9 cellular contexts compared by ENCODE assay signal in the genomic region with DNA sequence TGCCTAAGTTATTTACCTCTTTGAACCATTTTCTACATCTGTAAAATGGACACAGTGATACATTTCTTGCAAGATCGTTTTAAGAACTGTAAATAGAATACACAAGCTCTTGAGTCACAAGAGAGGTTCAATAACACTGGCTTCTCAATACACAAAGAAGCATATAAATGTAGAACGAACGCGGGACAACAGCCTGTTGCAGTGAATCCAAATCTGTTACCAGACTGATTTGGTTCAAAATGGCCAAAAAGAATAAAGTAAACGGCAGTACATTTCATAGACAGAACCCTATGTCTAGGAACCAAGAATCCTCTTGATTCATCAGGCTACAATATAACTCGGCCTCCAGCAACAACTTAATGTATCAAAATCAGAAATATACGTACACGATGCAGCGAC. TPM values are rescaled to one million over a fixed set of nuclear protein-coding genes. Genes with fewer than 3 reads are reported as not detected.
DNase-seq lines count a peak whose midpoint lies in the region; ATAC-seq, FAIRE-seq and TF ChIP-seq lines count a peak whose summit lies in the region.
"Had no signal": no experiment of that assay in that cellular context is flagged by ENCODE, and none has a peak within 500 bp of the region (broad histone marks: within the 10 kb centered on the region; RNA-seq: fewer than 3 reads in every experiment).

No MANE protein-coding gene starts in this region.

- ATAC-seq in GM21360 (IDR thresholded peaks at IDR 0.05; ENCODE audit: unreplicated experiment) (peak; percentile 22), RWPE2 (ENCODE audit: low read depth) (no peak; the same call in 1 of the 3 replicates)

- peaks cover 14% of the 10 kb centered on the region for H3K4me1 ChIP-seq in A673 (ENCODE audit: insufficient read depth, low read length, poor library complexity, severe bottlenecking)
- H3K4me1 ChIP-seq in RWPE2 (ENCODE audit: insufficient read depth, poor library complexity, severe bottlenecking) = peaks cover 6% of the 10 kb centered on the region
- H3K4me1 ChIP-seq in skeletal muscle tissue (ENCODE audit: control insufficient read depth in 3 of 3, insufficient read depth in 3 of 3, low read length in 3 of 3) = peaks cover 15 to 24% (median 19%) of the 10 kb centered on the region in 3 donors

- H3K9ac ChIP-seq in skeletal muscle tissue (ENCODE audit: low read depth in 1 of 3, low read length in 3 of 3) = peak overlapping the region; percentile 77 to 97 (median 89)

- H3K9me3 ChIP-seq in A673 (ENCODE audit: low read depth, low read length, poor library complexity, severe bottlenecking) (no peaks in the 10 kb centered on the region), RWPE2 (ENCODE audit: severe bottlenecking) (peaks cover 2% of the 10 kb centered on the region), skeletal muscle tissue (ENCODE audit: control insufficient read depth in 3 of 3, low read length in 3 of 3) (no peaks in the 10 kb centered on the region)

- H3K27ac ChIP-seq in A673 (ENCODE audit: low read depth, low read length, poor library complexity, severe bottlenecking) (peak overlapping the region; percentile 90), RWPE2 (ENCODE audit: poor library complexity, severe bottlenecking) (peak overlapping the region; percentile 50), skeletal muscle tissue (ENCODE audit: low read depth, low read length) (peak overlapping the region; percentile 81)

- DNase-seq in A673 (ENCODE audit: low spot score) = no peak
- DNase-seq in RWPE2 (ENCODE audit: low spot score) = no peak
- DNase-seq in foreskin fibroblast = no peak
- no peak for DNase-seq in RCC 7860 (ENCODE audit: low spot score)
- no peak for DNase-seq in NAMALWA (ENCODE audit: low spot score)
- DNase-seq in HT-29 (ENCODE audit: low spot score) = no peak

- POLR2A ChIA-PET in A673 (lab: Charles Lee; ENCODE audit: low non-redundant PET) = no interaction called here

- TF ChIP-seq CTCF in A673 (conservative IDR thresholded peaks at IDR 0.05; ENCODE audit: low read depth, low read length) = no peak
- no peak for TF ChIP-seq CTCF in RWPE2 (IDR thresholded peaks at IDR 0.05; ENCODE audit: poor library complexity, severe bottlenecking)
- no peak for TF ChIP-seq CTCF in foreskin fibroblast (IDR thresholded peaks at IDR 0.05; ENCODE audit: low read depth, low read length)

- intact Hi-C loops in A673 (cut with micrococcal nuclease; ENCODE audit: unreplicated experiment) = no loop called here

- FAIRE-seq in RCC 7860 (lab: Jason Lieb, UNC) = no peak
- FAIRE-seq: islet of Langerhans had no signal

- peak overlapping the region; percentile 88 for H3K4me3 ChIP-seq in A673 (ENCODE audit: low read depth, low read length, poor library complexity, severe bottlenecking)
- peak overlapping the region; percentile 87 for H3K4me3 ChIP-seq in RWPE2 (ENCODE audit: severe bottlenecking)
- H3K4me3 ChIP-seq in foreskin fibroblast (ENCODE audit: low read depth in 1 of 2, low read length in 2 of 2) = peak overlapping the region; percentile 69 to 87
- H3K4me3 ChIP-seq in skeletal muscle tissue (ENCODE audit: low read length in 3 of 3) = peak overlapping the region; percentile 78 to 100 (median 95)

- CTCF ChIA-PET in A673 (lab: Charles Lee) = interaction anchor here (0.9 kb wide), 1 partner anchor 350 kb away, joined by 3 read pairs; no protein-coding TSS in a partner anchor

- no TSS peak for BruUV-seq in A673 (replicated peaks; lab: Mats Ljungman, UMichigan)

- H3K36me3 ChIP-seq in A673 (ENCODE audit: insufficient read depth, low read length, poor library complexity, severe bottlenecking) = no peaks in the 10 kb centered on the region
- peaks cover 27% of the 10 kb centered on the region for H3K36me3 ChIP-seq in RWPE2 (ENCODE audit: low read depth)
- no peaks in the 10 kb centered on the region for H3K36me3 ChIP-seq in skeletal muscle tissue (ENCODE audit: control insufficient read depth in 3 of 3, insufficient read depth in 3 of 3, low read length in 3 of 3)

- H3K27me3 ChIP-seq in A673 (replicated peaks; ENCODE audit: insufficient read depth, low read depth, low read length, poor library complexity) (no peaks in the 10 kb centered on the region), RWPE2 (ENCODE audit: insufficient read depth, poor library complexity, severe bottlenecking) (no peaks in the 10 kb centered on the region), skeletal muscle tissue (ENCODE audit: control insufficient read depth in 3 of 3, insufficient read depth in 3 of 3, low read length in 3 of 3) (no peaks in the 10 kb centered on the region)

RNA-seq across cellular contexts. Expression of a gene that starts 0.7 kb away (rescaled TPM):
- total RNA-seq in A673 (2021) (54.8 and 57.0 TPM in 2 replicates), skeletal muscle tissue (14.1 TPM)
- total RNA-seq in HT-29 (2014; rRNA removed; shearing (Covaris generic)) = 6.4 and 7.9 TPM in 2 replicates
